Comparison of ENCODE assay signal across 22 cellular contexts in genomic region chr14:35302211-35302528, GRCh38. TPM values are rescaled to one million over a fixed set of nuclear protein-coding genes. Genes with fewer than 3 reads are reported as not detected.
DNase-seq lines count a peak whose midpoint lies in the region; ATAC-seq and TF ChIP-seq lines count a peak whose summit lies in the region.
"Had no signal": no experiment of that assay in that cellular context is flagged by ENCODE, and none has a peak within 500 bp of the region (broad histone marks: within the 10 kb centered on the region; RNA-seq: fewer than 3 reads in every experiment).

No MANE protein-coding gene starts in this region.

- no peak overlapping the region for H3K4me3 ChIP-seq in left ventricle myocardium inferior
- no peak overlapping the region for H3K4me3 ChIP-seq in OCI-LY7 (ENCODE audit: low read depth, low read length, poor library complexity, severe bottlenecking)
- no peak overlapping the region for H3K4me3 ChIP-seq in subcutaneous abdominal adipose tissue (ENCODE audit: low read depth in 1 of 5, low read length in 5 of 5)
- H3K4me3 ChIP-seq: heart left ventricle, lower lobe of right lung, skin epidermis, suprapubic skin had no signal

- no peaks in the 10 kb centered on the region for H3K27me3 Mint-ChIP-seq in effector memory CD8-positive, alpha-beta T cell

- peaks cover 22% of the 10 kb centered on the region for H3K36me3 Mint-ChIP-seq in effector memory CD8-positive, alpha-beta T cell (ENCODE audit: insufficient read depth)

- peaks cover 17% of the 10 kb centered on the region for H4K20me1 ChIP-seq in OCI-LY7 (ENCODE audit: insufficient read depth, low read length)

- peak overlapping the region; percentile 63 to 90 for H3K27ac Mint-ChIP-seq in effector memory CD8-positive, alpha-beta T cell

- H3K9me3 Mint-ChIP-seq in effector memory CD8-positive, alpha-beta T cell, result no peaks in the 10 kb centered on the region
- H3K9me3 Mint-ChIP-seq: WTC11 had no signal

- intact Hi-C loops in left ventricle myocardium inferior (cut with micrococcal nuclease), result no loop called here
- intact Hi-C loops in cardiac septum (cut with DNase I), result no loop called here
- intact Hi-C loops in OCI-LY7 (cut with micrococcal nuclease; ENCODE audit: unreplicated experiment), result no loop called here

- no peaks in the 10 kb centered on the region for H3K9me2 ChIP-seq in OCI-LY7 (ENCODE audit: insufficient read depth, low read length)

- peaks cover 90% of the 10 kb centered on the region for H3K4me1 ChIP-seq in left ventricle myocardium inferior
- H3K4me1 ChIP-seq in OCI-LY7 (ENCODE audit: insufficient read depth, low read length, poor library complexity, severe bottlenecking), result peaks cover 46% of the 10 kb centered on the region
- H3K4me1 ChIP-seq in subcutaneous abdominal adipose tissue (ENCODE audit: control insufficient read depth in 5 of 5, insufficient read depth in 5 of 5, low read length in 5 of 5), result peaks cover 0 to 24% (median 23%) of the 10 kb centered on the region in 5 donors

- H3K9me3 ChIP-seq in left ventricle myocardium inferior (replicated peaks) (no peaks in the 10 kb centered on the region), OCI-LY7 (ENCODE audit: low read length) (peaks cover 14% of the 10 kb centered on the region; the same call in 1 of the 2 replicates), subcutaneous abdominal adipose tissue (ENCODE audit: control insufficient read depth in 5 of 5, low read length in 5 of 5) (no peaks in the 10 kb centered on the region)
- H3K9me3 ChIP-seq: lower lobe of right lung, suprapubic skin had no signal

- peak overlapping the region; percentile 33 to 62 for H3K4me3 Mint-ChIP-seq in effector memory CD8-positive, alpha-beta T cell
- H3K4me3 Mint-ChIP-seq: WTC11 had no signal

- peak overlapping the region; percentile 70 for H3K4me2 ChIP-seq in OCI-LY7 (ENCODE audit: low read length)

- peaks cover 53 to 57% of the 10 kb centered on the region in 2 donors for H3K4me1 Mint-ChIP-seq in effector memory CD8-positive, alpha-beta T cell (ENCODE audit: low read depth in 2 of 2)
- H3K4me1 Mint-ChIP-seq: WTC11 had no signal

- no TSS peak for BruUV-seq in OCI-LY7 (replicated peaks; lab: Mats Ljungman, UMichigan)

- H3K36me3 ChIP-seq in left ventricle myocardium inferior (no peaks in the 10 kb centered on the region), OCI-LY7 (ENCODE audit: insufficient read depth, low read length) (peaks cover 78% of the 10 kb centered on the region), subcutaneous abdominal adipose tissue (ENCODE audit: control insufficient read depth in 5 of 5, insufficient read depth in 5 of 5, low read length in 5 of 5) (peaks cover 0 to 4% (median 0%) of the 10 kb centered on the region in 5 donors)
- H3K36me3 ChIP-seq: suprapubic skin had no signal

- peak overlapping the region; percentile 74 for H3K27ac ChIP-seq in left ventricle myocardium inferior (replicated peaks)
- H3K27ac ChIP-seq in OCI-LY7 (ENCODE audit: low read depth, low read length, poor library complexity, severe bottlenecking), result peak overlapping the region; percentile 52
- H3K27ac ChIP-seq in subcutaneous abdominal adipose tissue (ENCODE audit: low read depth, low read length), result peak overlapping the region; percentile 2
- H3K27ac ChIP-seq: KMS-11, lower lobe of right lung, skin epidermis, suprapubic skin had no signal

- POLR2A ChIA-PET in OCI-LY7 (lab: Charles Lee), result interaction anchor here (1.1 to 2.9 kb wide), 3 partner anchors 9 to 206 kb away, joined by 4 to 32 read pairs (median 12); partner anchors contain the start of gene PSMA6

- DNase-seq in left ventricle myocardium inferior, result no peak
- DNase-seq in cardiac septum (ENCODE audit: low spot score), result no peak
- DNase-seq in OCI-LY7 (ENCODE audit: low spot score), result no peak
- no peak for DNase-seq in effector memory CD8-positive, alpha-beta T cell
- no peak for DNase-seq in NCI-H1092 (lab: John Stamatoyannopoulos, UW)
- DNase-seq: amniotic stem cell; effector memory CD4-positive, alpha-beta T cell; GDM1; heart left ventricle; lower lobe of right lung; NCI-H1105; NCI-H2107; NCI-H69; PC-3; SIG-M5; stimulated activated CD4-positive, alpha-beta T cell treated with anti-CD3 and anti-CD28 coated beads, Interleukin-2, amount 100 ng/mL, for 48 hours had no signal

- no peak for ATAC-seq in effector memory CD8-positive, alpha-beta T cell (replicated peaks)
- no peak for ATAC-seq in GM21528 (IDR thresholded peaks at IDR 0.05; ENCODE audit: low FRiP score, unreplicated experiment)
- ATAC-seq: heart left ventricle, lower lobe of right lung, PC-3, WTC11 had no signal

- H3K27me3 ChIP-seq in left ventricle myocardium inferior (ENCODE audit: low read depth) (no peaks in the 10 kb centered on the region), subcutaneous abdominal adipose tissue (ENCODE audit: control insufficient read depth in 5 of 5, insufficient read depth in 4 of 5, low read length in 5 of 5) (no peaks in the 10 kb centered on the region)
- H3K27me3 ChIP-seq: heart left ventricle, suprapubic skin had no signal

- no peak overlapping the region for H3K9ac ChIP-seq in subcutaneous abdominal adipose tissue (ENCODE audit: low read length in 5 of 5)
- H3K9ac ChIP-seq: KMS-11 had no signal

- TF ChIP-seq CTCF in left ventricle myocardium inferior (IDR thresholded peaks at IDR 0.05; ENCODE audit: borderline replicate concordance) (no peak), OCI-LY7 (conservative IDR thresholded peaks at IDR 0.05; ENCODE audit: low read length) (no peak)

- H2AFZ ChIP-seq in OCI-LY7 (ENCODE audit: low read length), result no peak overlapping the region

- peaks cover 100% of the 10 kb centered on the region for H3K79me2 ChIP-seq in OCI-LY7 (ENCODE audit: insufficient read depth, low read depth, low read length)

- CTCF ChIA-PET in OCI-LY7 (lab: Charles Lee; ENCODE audit: unreplicated experiment), result no interaction called here

RNA-seq across cellular contexts. Expression of gene PSMA6, which starts 10.0 kb away (rescaled TPM):
- total RNA-seq in left ventricle myocardium inferior, result 179 TPM
- 125 TPM for total RNA-seq in cardiac septum
- 208 and 216 TPM in 2 replicates for total RNA-seq in OCI-LY7 (2014; rRNA removed; shearing (Covaris generic))
- total RNA-seq in OCI-LY7 (2022), result 249 and 267 TPM in 2 replicates

Comparison
In these comparisons a context has a peak if more than half of its experiments do, and no peak if none do; other contexts are left out.
1. H3K27ac ChIP-seq: peak in every context shown above with its lines; median percentile 74 in left ventricle myocardium inferior; 52 in OCI-LY7; 2 in subcutaneous abdominal adipose tissue.